ENCODE assay signal across 8 cellular contexts in genomic region chrX:81201692-81202412, GRCh38. TPM values are rescaled to one million over a fixed set of nuclear protein-coding genes. Genes with fewer than 3 reads are reported as not detected.
A peak's percentile ranks its signal among the peaks of the same experiment; 100 is the strongest.
DNase-seq lines count a peak whose midpoint lies in the region; ATAC-seq and TF ChIP-seq lines count a peak whose summit lies in the region.

Gene HMGN5 (minus strand): TSS chrX:81201913. CDS start chrX:81121549, 80,364 bp downstream.
Gene SH3BGRL (plus strand): TSS chrX:81202102. CDS start chrX:81202201, 99 bp downstream.

- H3K4me1 ChIP-seq in testis, result no peaks in the 10 kb centered on the region

- WGBS in testis, 2 donors, result 0 to 1% methylated on average over 16 to 20 of the region's 22 CpGs

- no peaks in the 10 kb centered on the region for H3K9me3 Mint-ChIP-seq in activated naive CD4-positive, alpha-beta T cell treated with anti-CD3 and anti-CD28 coated beads, Interleukin-2, amount 50 U/mL, for 24 hours

- H3K4me3 Mint-ChIP-seq in activated naive CD4-positive, alpha-beta T cell treated with anti-CD3 and anti-CD28 coated beads, Interleukin-2, amount 50 U/mL, for 24 hours, result peak within 1 kb of the TSS; percentile 94

- no peak for TF ChIP-seq CTCF in testis (IDR thresholded peaks at IDR 0.05)

- H3K9me3 ChIP-seq in testis, result no peaks in the 10 kb centered on the region

- peak within 1 kb of the TSS; percentile 60 to 68 for H3K4me3 ChIP-seq in testis

- TF ChIP-seq POLR2A in testis (IDR thresholded peaks at IDR 0.05), result no peak

- no peaks in the 10 kb centered on the region for H3K27me3 Mint-ChIP-seq in activated naive CD4-positive, alpha-beta T cell treated with anti-CD3 and anti-CD28 coated beads, Interleukin-2, amount 50 U/mL, for 24 hours

- in situ Hi-C loops in SK-MEL-5 (cut with HindIII; ENCODE audit: low pct_unique_long_range_greater_than_20kb, low sequenced_read_pairs), result no loop called here

- H3K36me3 ChIP-seq in testis (ENCODE audit: low read depth, missing control alignments), result no peaks in the 10 kb centered on the region

- peaks cover 4% of the 10 kb centered on the region for H3K36me3 Mint-ChIP-seq in activated naive CD4-positive, alpha-beta T cell treated with anti-CD3 and anti-CD28 coated beads, Interleukin-2, amount 50 U/mL, for 24 hours

- intact Hi-C loops in testis (cut with DNase I; ENCODE audit: low total_unique reads), result no loop called here

- H3K4me1 Mint-ChIP-seq in activated naive CD4-positive, alpha-beta T cell treated with anti-CD3 and anti-CD28 coated beads, Interleukin-2, amount 50 U/mL, for 24 hours, result peaks cover 57% of the 10 kb centered on the region

- peak within 1 kb of the TSS; percentile 96 for H3K27ac Mint-ChIP-seq in activated naive CD4-positive, alpha-beta T cell treated with anti-CD3 and anti-CD28 coated beads, Interleukin-2, amount 50 U/mL, for 24 hours

- peak within 1 kb of the TSS; percentile 64 to 83 for H3K27ac ChIP-seq in testis

- DNase-seq in COLO668 (lab: John Stamatoyannopoulos, UW; ENCODE audit: unreplicated experiment) (peak; percentile 72), HPDE6-E6E7 (ENCODE audit: extremely low spot score) (peak; percentile 32), SK-MEL-5 (ENCODE audit: low read depth, low spot score) (peak; percentile 90), glomerular visceral epithelial cell (ENCODE audit: extremely low spot score) (peak; percentile 81), occipital lobe (lab: John Stamatoyannopoulos, UW) (peak; percentile 56), testis (peak; percentile 90)

- peak; percentile 94 for ATAC-seq in GM19467 (IDR thresholded peaks at IDR 0.05; ENCODE audit: unreplicated experiment)

- H3K27me3 ChIP-seq in testis, result no peaks in the 10 kb centered on the region

RNA-seq across cellular contexts. Expression of gene HMGN5, which starts in this region (rescaled TPM):
- 1.0 and 1.8 TPM in 2 replicates for total RNA-seq in SK-MEL-5 (2014; rRNA removed; shearing (Covaris generic))
- 7.8 and 8.8 TPM in 2 replicates for polyA plus RNA-seq in SK-MEL-5 (2015; cell fraction: cytosol; rRNA removed)
- 2.3 and 5.0 TPM in 2 replicates for polyA plus RNA-seq in SK-MEL-5 (2015; cell fraction: nucleus; rRNA removed)
- total RNA-seq in occipital lobe (0.31 TPM), testis (100 to 1,000 TPM; 105 to 107 TPM)
- polyA plus RNA-seq in testis (ENCODE audit: insufficient read depth, low read depth, low replicate concordance), result 26.4 TPM

RNA-seq across cellular contexts. Expression of gene SH3BGRL, which starts in this region (rescaled TPM):
- total RNA-seq in SK-MEL-5 (2014; rRNA removed; shearing (Covaris generic)), result 83.2 and 85.9 TPM in 2 replicates
- polyA plus RNA-seq in SK-MEL-5 (2015; cell fraction: cytosol; rRNA removed), result 80.6 and 90.1 TPM in 2 replicates
- polyA plus RNA-seq in SK-MEL-5 (2015; cell fraction: nucleus; rRNA removed), result 11.7 and 15.2 TPM in 2 replicates
- total RNA-seq in occipital lobe, result 76.1 TPM
- 100 to 1,000 TPM; 107 to 158 TPM for total RNA-seq in testis
- 95.3 TPM for polyA plus RNA-seq in testis (ENCODE audit: insufficient read depth, low read depth, low replicate concordance)

Comparison
In these comparisons a context has a peak if more than half of its experiments do, and no peak if none do; other contexts are left out.
1. Peak in every context shown above with its lines: DNase-seq, ATAC-seq, H3K4me3 ChIP-seq and H3K27ac ChIP-seq.
2. RNA of gene HMGN5 (total RNA-seq): 105 to 107 TPM in testis; 1.0 to 1.8 TPM in SK-MEL-5 and 0.31 TPM in occipital lobe (single experiment); every median in the first group is over 10 times any median in the second.
3. DNase-seq: peak in every context shown above with its lines; median percentile 90 in SK-MEL-5; 90 in testis; 81 in glomerular visceral epithelial cell; 72 in COLO668; 56 in occipital lobe; 32 in HPDE6-E6E7.